Comparison of ENCODE assay signal across 13 cellular contexts in genomic region chr4:61837395-61837794, GRCh38.
DNase-seq lines count a peak whose midpoint lies in the region; ATAC-seq and TF ChIP-seq lines count a peak whose summit lies in the region.
"Had no signal": no experiment of that assay in that cellular context is flagged by ENCODE, and none has a peak within 500 bp of the region (broad histone marks: within the 10 kb centered on the region; RNA-seq: fewer than 3 reads in every experiment).

No MANE protein-coding gene starts in this region.

- H3K4me1 Mint-ChIP-seq in GM23338 (peaks cover 62% of the 10 kb centered on the region), WTC11 (peaks cover 79% of the 10 kb centered on the region), neural progenitor cell (peaks cover 9% of the 10 kb centered on the region)
- H3K4me1 Mint-ChIP-seq: CD4-positive, CD25-positive, alpha-beta regulatory T cell had no signal

- peak overlapping the region; percentile 59 for H3K4me2 ChIP-seq in GM23338
- peak overlapping the region; percentile 65 for H3K4me2 ChIP-seq in neural progenitor cell
- H3K4me2 ChIP-seq: BLaER1 had no signal

- POLR2A ChIA-PET in WTC11 (lab: Charles Lee), result no interaction called here

- H3K27ac ChIP-seq in GM23338 (ENCODE audit: low read depth) (peak overlapping the region; percentile 68; the same call in 1 of the 2 replicates), neural progenitor cell (peak overlapping the region; percentile 55), left ventricle myocardium inferior (replicated peaks) (no peak overlapping the region)
- H3K27ac ChIP-seq: BLaER1 had no signal

- DNase-seq in GM23338 (ENCODE audit: low spot score) (peak; percentile 36), OCI-M1 (lab: John Stamatoyannopoulos, UW) (peak; percentile 5), WTC11 (ENCODE audit: low spot score) (no peak), neural progenitor cell (ENCODE audit: low spot score) (no peak), activated T-cell treated with anti-CD3 and anti-CD28 coated beads for 4 hours (no peak), left ventricle myocardium inferior (no peak)
- DNase-seq: 8988T; AML-193; CD4-positive, CD25-positive, alpha-beta regulatory T cell; DMS53; H7 had no signal

- no peaks in the 10 kb centered on the region for H3K9me3 ChIP-seq in neural progenitor cell (ENCODE audit: low read depth)
- H3K9me3 ChIP-seq in left ventricle myocardium inferior (replicated peaks), result no peaks in the 10 kb centered on the region
- H3K9me3 ChIP-seq: BLaER1 had no signal

- H3K36me3 ChIP-seq in GM23338 (ENCODE audit: insufficient read depth) (no peaks in the 10 kb centered on the region), neural progenitor cell (no peaks in the 10 kb centered on the region), left ventricle myocardium inferior (no peaks in the 10 kb centered on the region)
- H3K36me3 ChIP-seq: BLaER1 had no signal

- no peaks in the 10 kb centered on the region for H4K20me1 ChIP-seq in GM23338 (replicated peaks; ENCODE audit: insufficient read depth)
- no peaks in the 10 kb centered on the region for H4K20me1 ChIP-seq in neural progenitor cell (ENCODE audit: low read depth)
- H4K20me1 ChIP-seq: BLaER1 had no signal

- H3K36me3 Mint-ChIP-seq in GM23338 (ENCODE audit: low read depth), result no peaks in the 10 kb centered on the region; the same call in 2 of the 3 replicates
- no peaks in the 10 kb centered on the region for H3K36me3 Mint-ChIP-seq in WTC11
- H3K36me3 Mint-ChIP-seq in neural progenitor cell, result peaks cover 6% of the 10 kb centered on the region
- H3K36me3 Mint-ChIP-seq: CD4-positive, CD25-positive, alpha-beta regulatory T cell had no signal

- TF ChIP-seq CTCF in GM23338 (conservative IDR thresholded peaks at IDR 0.05; ENCODE audit: low read depth in 2 of 2), result peak in 1 of 2 experiments; percentile 50; a peak in 2 of 4 replicates
- 0 out of 2 replicates have a peak, but pooled peaks have one; percentile 18 for TF ChIP-seq CTCF in WTC11 (IDR thresholded peaks at IDR 0.05)
- TF ChIP-seq CTCF in neural progenitor cell (IDR thresholded peaks at IDR 0.05), result peak; percentile 31
- no peak for TF ChIP-seq CTCF in left ventricle myocardium inferior (IDR thresholded peaks at IDR 0.05; ENCODE audit: borderline replicate concordance)

- H3K9me2 ChIP-seq in GM23338 (ENCODE audit: insufficient read depth), result no peaks in the 10 kb centered on the region

- H3K79me2 ChIP-seq in GM23338 (replicated peaks; ENCODE audit: insufficient read depth) (no peaks in the 10 kb centered on the region), neural progenitor cell (ENCODE audit: low read depth) (peaks cover 5% of the 10 kb centered on the region)

- no peak overlapping the region for H3K9ac ChIP-seq in neural progenitor cell
- H3K9ac ChIP-seq: BLaER1 had no signal

- H3K4me3 ChIP-seq in GM23338 (0 out of 2 replicates have a peak overlapping the region, but pooled peaks have one; percentile 18), neural progenitor cell (peak overlapping the region; percentile 2), left ventricle myocardium inferior (no peak overlapping the region)
- H3K4me3 ChIP-seq: BLaER1 had no signal

- H3K4me1 ChIP-seq in GM23338 (ENCODE audit: insufficient read depth), result peaks cover 73% of the 10 kb centered on the region
- peaks cover 45% of the 10 kb centered on the region for H3K4me1 ChIP-seq in neural progenitor cell
- no peaks in the 10 kb centered on the region for H3K4me1 ChIP-seq in left ventricle myocardium inferior
- H3K4me1 ChIP-seq: BLaER1 had no signal

- peak overlapping the region; percentile 30 for H3K27ac Mint-ChIP-seq in GM23338
- H3K27ac Mint-ChIP-seq in WTC11, result peak overlapping the region; percentile 80
- no peak overlapping the region for H3K27ac Mint-ChIP-seq in neural progenitor cell
- H3K27ac Mint-ChIP-seq: CD4-positive, CD25-positive, alpha-beta regulatory T cell had no signal

- H2AFZ ChIP-seq in GM23338 (no peak overlapping the region), neural progenitor cell (replicated peaks) (no peak overlapping the region)

- CTCF ChIA-PET in WTC11 (lab: Charles Lee), result no interaction called here

- no peaks in the 10 kb centered on the region for H3F3A ChIP-seq in GM23338 (replicated peaks; ENCODE audit: low read depth)
- H3F3A ChIP-seq in neural progenitor cell (ENCODE audit: low read depth), result peaks cover 33% of the 10 kb centered on the region

- H3K27me3 ChIP-seq in GM23338 (ENCODE audit: insufficient read depth) (no peaks in the 10 kb centered on the region), neural progenitor cell (no peaks in the 10 kb centered on the region), left ventricle myocardium inferior (ENCODE audit: low read depth) (no peaks in the 10 kb centered on the region)
- H3K27me3 ChIP-seq: BLaER1 had no signal

- no peaks in the 10 kb centered on the region for H3K27me3 Mint-ChIP-seq in GM23338 (ENCODE audit: insufficient read depth, low read depth, poor library complexity)
- H3K27me3 Mint-ChIP-seq in WTC11 (ENCODE audit: low read depth), result no peaks in the 10 kb centered on the region
- H3K27me3 Mint-ChIP-seq in neural progenitor cell (ENCODE audit: insufficient read depth, low read depth), result peaks cover 3% of the 10 kb centered on the region
- H3K27me3 Mint-ChIP-seq: CD4-positive, CD25-positive, alpha-beta regulatory T cell had no signal

- H3K4me3 Mint-ChIP-seq in GM23338 (no peak overlapping the region; the same call in 2 of the 3 replicates), WTC11 (peak overlapping the region; percentile 9; the same call in 1 of the 2 replicates), neural progenitor cell (no peak overlapping the region)
- H3K4me3 Mint-ChIP-seq: CD4-positive, CD25-positive, alpha-beta regulatory T cell had no signal

- intact Hi-C loops in left ventricle myocardium inferior (cut with micrococcal nuclease), result no loop called here

- H3K9me3 Mint-ChIP-seq in GM23338 (peaks cover 6% of the 10 kb centered on the region; the same call in 2 of the 3 replicates), WTC11 (0 out of 2 replicates have a peak, but pooled peaks cover 4% of the 10 kb centered on the region), neural progenitor cell (no peaks in the 10 kb centered on the region)

- peak; percentile 69 for ATAC-seq in GM23338
- ATAC-seq in WTC11, result peak; percentile 75
- no peak for ATAC-seq in GM18517 (IDR thresholded peaks at IDR 0.05; ENCODE audit: unreplicated experiment)

TF ChIP-seq in GM23338, 12 proteins besides CTCF, POLR2A, EP300 and RAD21 (continues in another document):
- no peak for TF ChIP-seq ZNF331 (CRISPR knock-in tag; IDR thresholded peaks at IDR 0.05; ENCODE audit: low read depth)

TF ChIP-seq in WTC11, 78 proteins besides CTCF, POLR2A, EP300 and RAD21:
- TF ChIP-seq ATF1 (CRISPR knock-in tag; IDR thresholded peaks at IDR 0.05) (no peak), CREM (CRISPR knock-in tag; IDR thresholded peaks at IDR 0.05) (no peak), SP1 (CRISPR knock-in tag; conservative IDR thresholded peaks at IDR 0.05) (no peak)

Comparison
In these comparisons a context has a peak if more than half of its experiments do, and no peak if none do; other contexts are left out.
1. DNase-seq: peak in GM23338 (single experiment) and OCI-M1 (single experiment); none in WTC11 (single experiment), neural progenitor cell (single experiment), activated T-cell treated with anti-CD3 and anti-CD28 coated beads for 4 hours (single experiment) and left ventricle myocardium inferior (single experiment).